8 cellular contexts compared by ENCODE assay signal in genomic region chr3:23203651-23204111, GRCh38. TPM values are rescaled to one million over a fixed set of nuclear protein-coding genes. Genes with fewer than 3 reads are reported as not detected.
A peak's percentile ranks its signal among the peaks of the same experiment; 100 is the strongest.
DNase-seq lines count a peak whose midpoint lies in the region; ATAC-seq, FAIRE-seq and TF ChIP-seq lines count a peak whose summit lies in the region.

No MANE protein-coding gene starts in this region.

- H3K4me1 Mint-ChIP-seq in activated CD8-positive, alpha-beta T cell treated with anti-CD3 and anti-CD28 coated beads for 36 hours (ENCODE audit: low read depth), result peaks cover 26% of the 10 kb centered on the region
- peaks cover 18 to 23% of the 10 kb centered on the region in 2 donors for H3K4me1 Mint-ChIP-seq in natural killer cell treated with Interleukin-12 subunit alpha and Interleukin-12 subunit beta and Interleukin-15 and Interleukin-18, amount 100 ng/mL, for 72 hours (ENCODE audit: low read depth in 2 of 2)

- H3K4me1 ChIP-seq in A549 (peaks cover 18% of the 10 kb centered on the region), fibroblast of lung (ENCODE audit: control insufficient read depth, extremely low read depth, insufficient read depth, low read length) (peaks cover 2% of the 10 kb centered on the region), uterus (no peaks in the 10 kb centered on the region)

- H3K9ac ChIP-seq in fibroblast of lung (ENCODE audit: insufficient read depth, low read length), result peak overlapping the region; percentile 90

- under 1% methylated on average over 15 of the region's 17 CpGs for WGBS in A549 (ENCODE audit: missing lambda C conversion rate)

- no peaks in the 10 kb centered on the region for H3K36me3 Mint-ChIP-seq in activated CD8-positive, alpha-beta T cell treated with anti-CD3 and anti-CD28 coated beads for 36 hours (ENCODE audit: low read depth)
- H3K36me3 Mint-ChIP-seq in natural killer cell treated with Interleukin-12 subunit alpha and Interleukin-12 subunit beta and Interleukin-15 and Interleukin-18, amount 100 ng/mL, for 72 hours, result peaks cover 10% of the 10 kb centered on the region

- TF ChIP-seq RAD21 in A549 (conservative IDR thresholded peaks at IDR 0.05 in 1 of 2, IDR thresholded peaks at IDR 0.05 in 1 of 2), result no peak

- intact Hi-C loops in activated CD8-positive, alpha-beta T cell treated with anti-CD3 and anti-CD28 coated beads for 36 hours (cut with micrococcal nuclease), result no loop called here
- intact Hi-C loops in uterus (cut with DNase I; ENCODE audit: low total_unique reads), result no loop called here

- DNase-seq in A549 (ENCODE audit: low read depth in 1 of 2, low spot score in 1 of 2), result peak in 1 of 2 experiments; percentile 14
- peak; percentile 20 for DNase-seq in HuH-7.5 (ENCODE audit: low spot score)
- peak; percentile 30 for DNase-seq in activated CD8-positive, alpha-beta T cell treated with anti-CD3 and anti-CD28 coated beads for 36 hours
- peak in 1 of 2 donors; percentile 36 for DNase-seq in fibroblast of lung (ENCODE audit: low read depth in 2 of 2)
- DNase-seq in natural killer cell treated with Interleukin-12 subunit alpha and Interleukin-12 subunit beta and Interleukin-15 and Interleukin-18, amount 100 ng/mL, for 72 hours (ENCODE audit: low spot score), result no peak
- DNase-seq in uterus, result peak in 1 of 2 donors; percentile 27
- no peak for DNase-seq in OCI-M2 (lab: John Stamatoyannopoulos, UW; ENCODE audit: unreplicated experiment)

- POLR2A ChIA-PET in A549 (lab: Yijun Ruan, JAX), result interaction anchor here (1.0 kb wide), 1 partner anchor 465 kb away, joined by 3 read pairs; no protein-coding TSS in a partner anchor
- POLR2A ChIA-PET in activated CD8-positive, alpha-beta T cell treated with anti-CD3 and anti-CD28 coated beads for 36 hours (lab: Charles Lee), result interaction anchor here (0.7 to 1.5 kb wide), 2 partner anchors 49 to 713 kb away, joined by 3 read pairs; partner anchors contain the start of genes NKIRAS1 and RPL15

- peak overlapping the region; percentile 94 for H3K4me2 ChIP-seq in A549
- H3K4me2 ChIP-seq in fibroblast of lung (ENCODE audit: extremely low read depth, insufficient read depth, low read length), result peak overlapping the region; percentile 62

- H4K20me1 ChIP-seq in fibroblast of lung (ENCODE audit: control insufficient read depth, extremely low read depth, insufficient read depth, low read length), result no peaks in the 10 kb centered on the region

- peak overlapping the region; percentile 97 for H3K4me3 Mint-ChIP-seq in activated CD8-positive, alpha-beta T cell treated with anti-CD3 and anti-CD28 coated beads for 36 hours
- H3K4me3 Mint-ChIP-seq in natural killer cell treated with Interleukin-12 subunit alpha and Interleukin-12 subunit beta and Interleukin-15 and Interleukin-18, amount 100 ng/mL, for 72 hours, result peak overlapping the region; percentile 86

- peak overlapping the region; percentile 86 for H3K4me3 ChIP-seq in A549
- H3K4me3 ChIP-seq in fibroblast of lung (replicated peaks in 1 of 4; ENCODE audit: control extremely low read depth in 1 of 4, insufficient read depth in 1 of 4, low read depth in 3 of 4, low read length in 4 of 4), result peak overlapping the region; percentile 77 to 91 (median 86)
- H3K4me3 ChIP-seq in uterus, result peak overlapping the region; percentile 89 to 97

- no peak for TF ChIP-seq EP300 in A549 (IDR thresholded peaks at IDR 0.05)

- TF ChIP-seq CTCF in A549 (IDR thresholded peaks at IDR 0.05) (no peak), fibroblast of lung (conservative IDR thresholded peaks at IDR 0.05 in 1 of 2, IDR thresholded peaks at IDR 0.05 in 1 of 2; ENCODE audit: low read depth in 1 of 2, low read length in 2 of 2) (no peak), uterus (IDR thresholded peaks at IDR 0.05) (no peak)
- no peak for TF ChIP-seq CTCF in activated CD8-positive, alpha-beta T cell treated with anti-CD3 and anti-CD28 coated beads for 36 hours (IDR thresholded peaks at IDR 0.05)

- peaks cover 49% of the 10 kb centered on the region for H3K79me2 ChIP-seq in fibroblast of lung (ENCODE audit: control insufficient read depth, insufficient read depth, low read length)

- H3K9me3 ChIP-seq in A549 (no peaks in the 10 kb centered on the region), fibroblast of lung (ENCODE audit: control insufficient read depth, insufficient read depth, low read depth, low read length) (no peaks in the 10 kb centered on the region), uterus (no peaks in the 10 kb centered on the region)

- H2AFZ ChIP-seq in fibroblast of lung (ENCODE audit: low read length), result peak overlapping the region; percentile 73

- H3K27ac ChIP-seq in A549 (peak overlapping the region; percentile 89 to 98), fibroblast of lung (ENCODE audit: insufficient read depth, low read length) (peak overlapping the region; percentile 87), uterus (peak overlapping the region; percentile 90 to 92)

- H3K27me3 ChIP-seq in fibroblast of lung (ENCODE audit: control insufficient read depth, insufficient read depth, low read length) (peaks cover 4% of the 10 kb centered on the region), uterus (no peaks in the 10 kb centered on the region)

- no peak for TF ChIP-seq POLR2A in A549 (IDR thresholded peaks at IDR 0.05; ENCODE audit: low read length)
- TF ChIP-seq POLR2A in uterus (IDR thresholded peaks at IDR 0.05), result no peak

- ATAC-seq in A549 (peak; percentile 36 to 63), GM18907 (IDR thresholded peaks at IDR 0.05; ENCODE audit: unreplicated experiment) (peak; percentile 23)
- peak; percentile 11 for ATAC-seq in activated CD8-positive, alpha-beta T cell treated with anti-CD3 and anti-CD28 coated beads for 36 hours
- no peak for ATAC-seq in natural killer cell treated with Interleukin-12 subunit alpha and Interleukin-12 subunit beta and Interleukin-15 and Interleukin-18, amount 100 ng/mL, for 72 hours

- H3K36me3 ChIP-seq in fibroblast of lung (ENCODE audit: control insufficient read depth, insufficient read depth, low read length) (no peaks in the 10 kb centered on the region), uterus (no peaks in the 10 kb centered on the region)

- no peaks in the 10 kb centered on the region for H3K9me3 Mint-ChIP-seq in activated CD8-positive, alpha-beta T cell treated with anti-CD3 and anti-CD28 coated beads for 36 hours
- H3K9me3 Mint-ChIP-seq in natural killer cell treated with Interleukin-12 subunit alpha and Interleukin-12 subunit beta and Interleukin-15 and Interleukin-18, amount 100 ng/mL, for 72 hours, result no peaks in the 10 kb centered on the region

- CTCF ChIA-PET in A549 (lab: Yijun Ruan, JAX), result no interaction called here
- CTCF ChIA-PET in activated CD8-positive, alpha-beta T cell treated with anti-CD3 and anti-CD28 coated beads for 36 hours (lab: Charles Lee), result no interaction called here

- H3K27me3 Mint-ChIP-seq in activated CD8-positive, alpha-beta T cell treated with anti-CD3 and anti-CD28 coated beads for 36 hours, result peaks cover 16% of the 10 kb centered on the region
- H3K27me3 Mint-ChIP-seq in natural killer cell treated with Interleukin-12 subunit alpha and Interleukin-12 subunit beta and Interleukin-15 and Interleukin-18, amount 100 ng/mL, for 72 hours, result peaks cover 32 to 37% of the 10 kb centered on the region in 2 donors

- no peak for FAIRE-seq in A549 (lab: Jason Lieb, UNC)

- peak overlapping the region; percentile 89 for H3K27ac Mint-ChIP-seq in activated CD8-positive, alpha-beta T cell treated with anti-CD3 and anti-CD28 coated beads for 36 hours
- peak overlapping the region; percentile 40 to 64 for H3K27ac Mint-ChIP-seq in natural killer cell treated with Interleukin-12 subunit alpha and Interleukin-12 subunit beta and Interleukin-15 and Interleukin-18, amount 100 ng/mL, for 72 hours

TF ChIP-seq in A549, 52 proteins besides CTCF, POLR2A, EP300 and RAD21:
- TF ChIP-seq CHD2 (IDR thresholded peaks at IDR 0.05; ENCODE audit: low read length, partially characterized antibody) (peak; percentile 44), CEBPB (IDR thresholded peaks at IDR 0.05) (peak in 1 of 2 experiments; percentile 51; a peak in 1 of 4 replicates), RCOR1 (IDR thresholded peaks at IDR 0.05; ENCODE audit: low read depth, low read length) (no peak)
- TF ChIP-seq, protein P1, sequence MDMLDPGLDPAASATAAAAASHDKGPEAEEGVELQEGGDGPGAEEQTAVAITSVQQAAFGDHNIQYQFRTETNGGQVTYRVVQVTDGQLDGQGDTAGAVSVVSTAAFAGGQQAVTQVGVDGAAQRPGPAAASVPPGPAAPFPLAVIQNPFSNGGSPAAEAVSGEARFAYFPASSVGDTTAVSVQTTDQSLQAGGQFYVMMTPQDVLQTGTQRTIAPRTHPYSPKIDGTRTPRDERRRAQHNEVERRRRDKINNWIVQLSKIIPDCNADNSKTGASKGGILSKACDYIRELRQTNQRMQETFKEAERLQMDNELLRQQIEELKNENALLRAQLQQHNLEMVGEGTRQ (IDR thresholded peaks at IDR 0.05), result no peak
- TF ChIP-seq, protein P2, sequence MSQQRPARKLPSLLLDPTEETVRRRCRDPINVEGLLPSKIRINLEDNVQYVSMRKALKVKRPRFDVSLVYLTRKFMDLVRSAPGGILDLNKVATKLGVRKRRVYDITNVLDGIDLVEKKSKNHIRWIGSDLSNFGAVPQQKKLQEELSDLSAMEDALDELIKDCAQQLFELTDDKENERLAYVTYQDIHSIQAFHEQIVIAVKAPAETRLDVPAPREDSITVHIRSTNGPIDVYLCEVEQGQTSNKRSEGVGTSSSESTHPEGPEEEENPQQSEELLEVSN (IDR thresholded peaks at IDR 0.05; ENCODE audit: borderline replicate concordance, low read depth), result 0 out of 2 replicates have a peak, but pooled peaks have one; percentile 6

RNA-seq across cellular contexts. Expression of gene UBE2E2, which starts 0.6 kb away (rescaled TPM):
- polyA plus RNA-seq in A549 (2011; rRNA removed), result 42.3 and 56.1 TPM in 2 replicates
- 37.5 and 39.3 TPM in 2 replicates for polyA plus RNA-seq in A549 (2012; cell fraction: cytosol; rRNA removed)
- polyA plus RNA-seq in A549 (2012; cell fraction: nucleus; rRNA removed), result 16.2 TPM in 2 replicates
- 28.3 to 30.0 TPM (median 29.9 TPM) in 3 replicates for polyA plus RNA-seq in A549 (2017; fragmentation: RNase III; extraction: RNeasy Plus Mini Kit Qiagen cat#74134 plus additional on column Dnase treatment)
- 18.1 and 23.0 TPM in 2 replicates for polyA minus RNA-seq in A549 (2011; rRNA and poly(A)+ RNA removed)
- total RNA-seq in activated CD8-positive, alpha-beta T cell treated with anti-CD3 and anti-CD28 coated beads for 36 hours, result 10 to 100 TPM; 16.5 to 23.2 TPM
- total RNA-seq in fibroblast of lung, result 79.8 and 86.8 TPM in 2 replicates
- 55.3 and 127 TPM in 2 replicates for polyA plus RNA-seq in fibroblast of lung
- polyA plus RNA-seq in fibroblast of lung (2012), result 39.4 and 85.4 TPM in 2 replicates
- polyA minus RNA-seq in fibroblast of lung (ENCODE audit: low replicate concordance), result 10.6 and 31.4 TPM in 2 replicates
- 1 to 10 TPM; 6.4 to 9.6 TPM for total RNA-seq in natural killer cell treated with Interleukin-12 subunit alpha and Interleukin-12 subunit beta and Interleukin-15 and Interleukin-18, amount 100 ng/mL, for 72 hours
- 10 to 100 TPM in 2 of 4 donors, 1 to 10 TPM in 2; 3.1 to 58.5 (median 25.0) TPM for total RNA-seq in uterus

Comparison
In these comparisons a context has a peak if more than half of its experiments do, and no peak if none do; other contexts are left out.
1. ATAC-seq: peak in A549 (2 of 2), GM18907 (single experiment) and activated CD8-positive, alpha-beta T cell treated with anti-CD3 and anti-CD28 coated beads for 36 hours (single experiment); none in natural killer cell treated with Interleukin-12 subunit alpha and Interleukin-12 subunit beta and Interleukin-15 and Interleukin-18, amount 100 ng/mL, for 72 hours (0 of 2).
2. DNase-seq: peak in HuH-7.5 (single experiment) and activated CD8-positive, alpha-beta T cell treated with anti-CD3 and anti-CD28 coated beads for 36 hours (single experiment); none in natural killer cell treated with Interleukin-12 subunit alpha and Interleukin-12 subunit beta and Interleukin-15 and Interleukin-18, amount 100 ng/mL, for 72 hours (single experiment) and OCI-M2 (single experiment).
3. Peak in every context shown above with its lines, with median percentiles within 50 percentile points of each other: H3K27ac ChIP-seq and H3K4me3 ChIP-seq.